Comparison of ENCODE assay signal across 1 cellular context in genomic region chr13:93800342-93800741, GRCh38.
TF ChIP-seq lines count a peak whose summit lies in the region.

No MANE protein-coding gene starts in this region.

TF ChIP-seq in IMR-90, 13 proteins besides CTCF, POLR2A, EP300 and RAD21 (continued from another document):
- TF ChIP-seq MAZ (IDR thresholded peaks at IDR 0.05; ENCODE audit: borderline replicate concordance, low read depth, low read length), result no peak
- no peak for TF ChIP-seq CHD1 (IDR thresholded peaks at IDR 0.05; ENCODE audit: low read depth, low read length)
- no peak for TF ChIP-seq ELK1 (IDR thresholded peaks at IDR 0.05; ENCODE audit: borderline replicate concordance, low read depth, low read length)
- no peak for TF ChIP-seq RFX5 (IDR thresholded peaks at IDR 0.05; ENCODE audit: low read depth, low read length)
- TF ChIP-seq CEBPB (IDR thresholded peaks at IDR 0.05; ENCODE audit: low read depth, low read length), result no peak
